8 cellular contexts compared by ENCODE assay signal in genomic region chr10:43202657-43203490, GRCh38.
A peak's percentile ranks its signal among the peaks of the same experiment; 100 is the strongest.
DNase-seq lines count a peak whose midpoint lies in the region; ATAC-seq and TF ChIP-seq lines count a peak whose summit lies in the region.

No MANE protein-coding gene starts in this region.

- no peaks in the 10 kb centered on the region for H3K4me1 ChIP-seq in endodermal cell (ENCODE audit: control insufficient read depth, insufficient read depth, low read length)
- no peaks in the 10 kb centered on the region for H3K4me1 ChIP-seq in uterus

- H3K27ac ChIP-seq in endodermal cell (ENCODE audit: low read depth, low read length) (no peak overlapping the region), uterus (peak overlapping the region in 1 of 2 donors; percentile 3)

- H3K9ac ChIP-seq in endodermal cell (ENCODE audit: extremely low read depth, low read length, poor library complexity, severe bottlenecking), result no peak overlapping the region

- intact Hi-C loops in natural killer cell (cut with micrococcal nuclease) (loop anchor here (5.0 to 10.0 kb wide), 2 partner anchors 142 to 259 kb away; no protein-coding TSS in a partner anchor), uterus (cut with DNase I; ENCODE audit: low total_unique reads) (no loop called here)

- H3K36me3 Mint-ChIP-seq in WTC11 (peaks cover 17% of the 10 kb centered on the region), endodermal cell (ENCODE audit: low read depth) (peaks cover 11% of the 10 kb centered on the region), natural killer cell (no peaks in the 10 kb centered on the region)

- H3K9me3 ChIP-seq in endodermal cell (ENCODE audit: control insufficient read depth, low read length), result no peaks in the 10 kb centered on the region
- no peaks in the 10 kb centered on the region for H3K9me3 ChIP-seq in uterus

- H3K4me3 ChIP-seq in AG10803 (ENCODE audit: low read length) (peak overlapping the region; percentile 56), endodermal cell (ENCODE audit: low read length) (peak overlapping the region; percentile 78), uterus (peak overlapping the region; percentile 25 to 32)

- ATAC-seq in GM21723 (IDR thresholded peaks at IDR 0.05; ENCODE audit: unreplicated experiment), result peak; percentile 28
- ATAC-seq in WTC11, result peak; percentile 75
- peak; percentile 57 to 63 (median 60) for ATAC-seq in natural killer cell
- ATAC-seq in GM19328 (IDR thresholded peaks at IDR 0.05; ENCODE audit: unreplicated experiment), result no peak
- ATAC-seq in GM21737 (IDR thresholded peaks at IDR 0.05; ENCODE audit: unreplicated experiment), result no peak

- H3K27me3 Mint-ChIP-seq in WTC11 (ENCODE audit: low read depth) (no peaks in the 10 kb centered on the region), endodermal cell (ENCODE audit: insufficient read depth) (no peaks in the 10 kb centered on the region), natural killer cell (ENCODE audit: low read depth in 2 of 2) (no peaks in the 10 kb centered on the region)

- H3K4me1 Mint-ChIP-seq in WTC11, result 0 out of 2 replicates have a peak, but pooled peaks cover 4% of the 10 kb centered on the region
- H3K4me1 Mint-ChIP-seq in endodermal cell, result no peaks in the 10 kb centered on the region
- peaks cover 6 to 17% of the 10 kb centered on the region in 2 donors for H3K4me1 Mint-ChIP-seq in natural killer cell

- DNase-seq in AG10803 (ENCODE audit: low read depth), result no peak
- DNase-seq in WTC11 (ENCODE audit: low spot score), result peak; percentile 98
- peak; percentile 100 for DNase-seq in endodermal cell
- peak; percentile 23 for DNase-seq in natural killer cell
- peak; percentile 21 to 35 for DNase-seq in uterus

- H3K4me3 Mint-ChIP-seq in WTC11, result peak overlapping the region; percentile 75
- peak overlapping the region; percentile 69 for H3K4me3 Mint-ChIP-seq in endodermal cell
- peak overlapping the region; percentile 90 for H3K4me3 Mint-ChIP-seq in natural killer cell

- WGBS in endodermal cell (ENCODE audit: insufficient coverage in 1 of 2, insufficient read length in 1 of 2), 2 experiments, result 5 to 17% methylated on average over 13 to 38 of the region's 38 CpGs

- H3K36me3 ChIP-seq in endodermal cell (ENCODE audit: control insufficient read depth, insufficient read depth, low read length) (no peaks in the 10 kb centered on the region), uterus (no peaks in the 10 kb centered on the region)

- POLR2A ChIA-PET in WTC11 (lab: Charles Lee), result interaction anchor here (0.5 to 0.9 kb wide), 3 partner anchors 32 to 233 kb away, joined by 3 to 7 read pairs (median 4); partner anchors contain the start of gene HNRNPF

- H3K27me3 ChIP-seq in endodermal cell (ENCODE audit: control insufficient read depth, insufficient read depth, low read length, poor library complexity, severe bottlenecking) (no peaks in the 10 kb centered on the region), uterus (no peaks in the 10 kb centered on the region)

- TF ChIP-seq CTCF in AG10803 (conservative IDR thresholded peaks at IDR 0.05; ENCODE audit: low read length) (no peak), WTC11 (IDR thresholded peaks at IDR 0.05) (no peak), endodermal cell (conservative IDR thresholded peaks at IDR 0.05) (no peak), natural killer cell (IDR thresholded peaks at IDR 0.05) (no peak), uterus (IDR thresholded peaks at IDR 0.05) (no peak)

- H3K27ac Mint-ChIP-seq in WTC11 (no peak overlapping the region), endodermal cell (no peak overlapping the region), natural killer cell (peak overlapping the region in 1 of 2 donors; percentile 78)

- H3K9me3 Mint-ChIP-seq in WTC11, result no peaks in the 10 kb centered on the region
- H3K9me3 Mint-ChIP-seq in endodermal cell, result no peaks in the 10 kb centered on the region
- H3K9me3 Mint-ChIP-seq in natural killer cell, result no peaks in the 10 kb centered on the region

- CTCF ChIA-PET in WTC11 (lab: Charles Lee), result interaction anchor here (0.6 to 5.1 kb wide), 60 partner anchors 10 to 1750 kb away, joined by 3 to 94 read pairs (median 4); partner anchors contain the start of genes CSGALNACT2, HNRNPF, RASGEF1A and ZNF487

- no peak for TF ChIP-seq POLR2A in uterus (IDR thresholded peaks at IDR 0.05)

TF ChIP-seq in WTC11, 78 proteins besides CTCF, POLR2A, EP300 and RAD21:
- TF ChIP-seq SP1 (CRISPR knock-in tag; conservative IDR thresholded peaks at IDR 0.05) (peak; percentile 59), ZNF512 (CRISPR knock-in tag; IDR thresholded peaks at IDR 0.05; ENCODE audit: borderline replicate concordance) (no peak), ZNF121 (CRISPR knock-in tag; IDR thresholded peaks at IDR 0.05) (peak; percentile 98), GABPB1 (CRISPR knock-in tag; IDR thresholded peaks at IDR 0.05) (no peak), ZNF219 (CRISPR knock-in tag; IDR thresholded peaks at IDR 0.05; ENCODE audit: borderline replicate concordance) (no peak), MYBL2 (CRISPR knock-in tag; IDR thresholded peaks at IDR 0.05) (no peak), NR3C1 (CRISPR knock-in tag; conservative IDR thresholded peaks at IDR 0.05; ENCODE audit: low read depth) (no peak)

Comparison
In these comparisons a context has a peak if more than half of its experiments do, and no peak if none do; other contexts are left out.
1. ATAC-seq: peak in GM21723 (single experiment), WTC11 (single experiment) and natural killer cell (3 of 3); none in GM19328 (single experiment) and GM21737 (single experiment).
2. Peak in every context shown above with its lines, with median percentiles within 50 percentile points of each other: H3K4me3 ChIP-seq and H3K4me3 Mint-ChIP-seq.